In the genomic region with DNA sequence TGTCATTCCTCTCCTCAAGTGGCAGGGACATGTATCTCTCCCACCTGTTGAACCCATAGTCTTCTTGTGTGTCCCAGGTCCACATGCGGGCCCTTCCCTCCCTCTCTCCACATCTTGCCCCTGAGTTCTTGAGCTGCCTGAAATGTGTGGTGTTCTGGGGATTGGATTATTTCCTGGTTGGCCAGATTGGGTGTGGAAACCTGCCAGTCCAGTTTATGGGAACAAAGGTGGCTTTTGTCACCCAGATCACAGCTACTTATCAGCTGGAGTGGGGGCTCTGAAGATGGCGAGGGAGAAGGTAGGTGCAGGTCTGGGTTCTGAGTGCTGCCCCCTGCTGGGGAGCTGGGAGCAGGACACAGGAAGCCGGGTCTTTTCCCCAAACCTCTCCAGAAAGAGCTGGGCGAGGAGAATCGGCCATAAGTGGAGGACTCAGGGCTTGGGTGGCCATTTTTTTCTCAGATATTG, we compare ENCODE assay signal across 9 cellular contexts. TPM values are rescaled to one million over a fixed set of nuclear protein-coding genes. Genes with fewer than 3 reads are reported as not detected.
DNase-seq lines count a peak whose midpoint lies in the region; ATAC-seq and TF ChIP-seq lines count a peak whose summit lies in the region.
"Had no signal": no experiment of that assay in that cellular context is flagged by ENCODE, and none has a peak within 500 bp of the region (broad histone marks: within the 10 kb centered on the region; RNA-seq: fewer than 3 reads in every experiment).

No MANE protein-coding gene starts in this region.

- intact Hi-C loops in CD14-positive monocyte (cut with micrococcal nuclease) = no loop called here

- TF ChIP-seq CTCF in CD14-positive monocyte (IDR thresholded peaks at IDR 0.05) (peak; percentile 72), epithelial cell of proximal tubule (conservative IDR thresholded peaks at IDR 0.05; ENCODE audit: low read depth, low read length) (peak; percentile 85), progenitor cell of endocrine pancreas (IDR thresholded peaks at IDR 0.05; ENCODE audit: unreplicated experiment) (peak; percentile 94)

- H3K27ac Mint-ChIP-seq in CD14-positive monocyte (peak overlapping the region in 2 of 7 donors; percentile 1 to 59), progenitor cell of endocrine pancreas (peak overlapping the region; percentile 97)

- DNase-seq in CD14-positive monocyte (ENCODE audit: low spot score) (no peak), HuH-7 (ENCODE audit: low spot score) (peak; percentile 82), epithelial cell of proximal tubule (ENCODE audit: low read depth) (no peak), progenitor cell of endocrine pancreas (ENCODE audit: low spot score, unreplicated experiment) (peak; percentile 78), COR-L47 (lab: John Stamatoyannopoulos, UW) (no peak)
- DNase-seq in activated CD4-positive, alpha-beta T cell treated with anti-CD3 and anti-CD28 coated beads, Interleukin-2, amount 50 U/mL, for 1 hour = peak; percentile 48

- H3K36me3 Mint-ChIP-seq in CD14-positive monocyte (peaks cover 39 to 61% of the 10 kb centered on the region in 2 donors), progenitor cell of endocrine pancreas (ENCODE audit: insufficient read depth) (peaks cover 55% of the 10 kb centered on the region)

- H3K4me3 ChIP-seq in epithelial cell of proximal tubule (ENCODE audit: low read depth, low read length) = no peak overlapping the region

- H3K9me3 Mint-ChIP-seq in CD14-positive monocyte (peaks cover 0 to 4% (median 0%) of the 10 kb centered on the region in 7 donors), progenitor cell of endocrine pancreas (ENCODE audit: low read depth) (no peaks in the 10 kb centered on the region)

- H3K4me3 Mint-ChIP-seq in CD14-positive monocyte (no peak overlapping the region), progenitor cell of endocrine pancreas (ENCODE audit: low read depth) (peak overlapping the region; percentile 71)

- peaks cover 10% of the 10 kb centered on the region for H3K4me1 Mint-ChIP-seq in CD14-positive monocyte
- peaks cover 37% of the 10 kb centered on the region for H3K4me1 Mint-ChIP-seq in progenitor cell of endocrine pancreas (ENCODE audit: low read depth)

- H3K27me3 Mint-ChIP-seq in CD14-positive monocyte (ENCODE audit: low read depth in 3 of 3) (peaks cover 0 to 3% (median 2%) of the 10 kb centered on the region in 3 donors), progenitor cell of endocrine pancreas (no peaks in the 10 kb centered on the region)

- ATAC-seq in GM19035 (IDR thresholded peaks at IDR 0.05; ENCODE audit: unreplicated experiment) = peak; percentile 69
- ATAC-seq in HG03045 (IDR thresholded peaks at IDR 0.05; ENCODE audit: unreplicated experiment) = no peak

RNA-seq across cellular contexts. Expression of a gene that starts 14.2 kb away (rescaled TPM):
- polyA plus RNA-seq in CD14-positive monocyte = 1 to 10 TPM; 1.1 to 1.9 TPM
- total RNA-seq in epithelial cell of proximal tubule = 2.7 and 3.0 TPM in 2 replicates
- total RNA-seq in progenitor cell of endocrine pancreas = 54.5 and 61.6 TPM in 2 replicates

RNA-seq across cellular contexts. Expression of a gene that starts 26.6 kb away (rescaled TPM):
- polyA plus RNA-seq in CD14-positive monocyte = 100 to 1,000 TPM; 691 to 971 TPM
- total RNA-seq in epithelial cell of proximal tubule (not detected in 2 replicates), progenitor cell of endocrine pancreas (not detected in 2 replicates)
- total RNA-seq: lung microvascular endothelial cell had no signal

RNA-seq across cellular contexts. Expression of a gene that starts 43.5 kb away (rescaled TPM):
- polyA plus RNA-seq in CD14-positive monocyte = 10 to 100 TPM; 34.6 to 55.7 TPM
- 36.8 and 44.7 TPM in 2 replicates for total RNA-seq in epithelial cell of proximal tubule
- 53.2 and 56.9 TPM in 2 replicates for total RNA-seq in progenitor cell of endocrine pancreas

Comparison
In these comparisons a context has a peak if more than half of its experiments do, and no peak if none do; other contexts are left out.
1. DNase-seq: peak in HuH-7 (single experiment), activated CD4-positive, alpha-beta T cell treated with anti-CD3 and anti-CD28 coated beads, Interleukin-2, amount 50 U/mL, for 1 hour (single experiment) and progenitor cell of endocrine pancreas (single experiment); none in CD14-positive monocyte (single experiment), epithelial cell of proximal tubule (single experiment) and COR-L47 (single experiment).
2. RNA of a gene that starts 14.2 kb away (total RNA-seq): 54.5 to 61.6 TPM in progenitor cell of endocrine pancreas; 2.7 to 3.0 TPM in epithelial cell of proximal tubule; every median in the first group is over 10 times any median in the second.
3. Peak in every context shown above with its lines, with median percentiles within 50 percentile points of each other: CTCF ChIP-seq.